In the genomic region with DNA sequence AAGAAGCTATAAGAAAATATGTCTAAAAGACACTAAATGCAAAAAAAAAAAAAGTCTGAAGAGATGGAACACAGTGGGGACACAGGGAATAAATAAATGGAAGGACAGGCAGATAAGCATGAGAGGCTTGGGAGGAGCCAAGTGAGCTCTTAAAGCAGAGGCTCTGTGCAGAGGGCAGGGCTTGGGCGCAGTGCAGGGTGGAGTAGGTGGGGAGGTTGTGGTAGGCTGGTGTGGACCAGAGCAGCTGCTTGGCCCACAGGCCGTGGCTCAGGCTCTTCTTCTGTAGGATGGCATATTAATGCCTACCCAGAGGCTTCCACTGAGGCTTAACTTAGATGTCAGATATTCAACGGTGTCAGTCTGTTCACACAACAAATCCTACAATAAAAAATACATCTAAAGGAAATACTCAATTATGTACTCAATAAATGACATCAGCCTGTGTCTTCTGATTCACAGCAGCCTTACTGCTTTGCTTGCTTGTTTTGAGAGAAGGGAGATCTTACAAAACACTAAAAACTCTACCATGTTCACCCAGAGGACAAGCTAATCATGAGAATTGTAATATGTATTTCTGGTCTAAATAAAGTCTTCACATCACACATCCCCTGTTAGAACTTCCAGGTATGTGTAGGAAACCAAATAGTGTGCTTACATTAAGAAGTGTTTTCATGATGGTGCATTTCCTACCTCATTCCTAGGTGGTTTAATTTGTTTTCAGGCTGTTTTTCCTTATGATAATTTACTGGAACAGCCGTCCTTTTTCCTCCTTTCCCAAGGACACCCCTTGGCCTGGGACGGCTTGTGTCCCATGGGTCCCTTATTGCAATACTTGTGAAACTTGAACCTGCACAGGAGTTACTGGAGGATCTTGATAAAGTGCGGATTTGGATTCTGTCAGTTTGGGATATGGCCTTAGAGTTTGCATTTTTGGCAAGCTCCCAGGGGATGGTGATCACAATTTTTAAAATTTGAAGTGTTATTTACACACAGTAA, we compare ENCODE assay signal across 1 cellular context.
TF ChIP-seq lines count a peak whose summit lies in the region.

No MANE protein-coding gene starts in this region.

TF ChIP-seq in HEK293, 187 proteins besides CTCF, POLR2A, EP300 and RAD21 (continued from another document):
- TF ChIP-seq KLF1 (tag by site-specific recombination; IDR thresholded peaks at IDR 0.05) (peak; percentile 64), SP3 (tag by site-specific recombination; IDR thresholded peaks at IDR 0.05) (peak; percentile 16; the same call in 1 of the 2 replicates), MZF1 (tag by site-specific recombination; IDR thresholded peaks at IDR 0.05; ENCODE audit: borderline replicate concordance) (peak; percentile 39; the same call in 1 of the 2 replicates), EGR2 (tag by site-specific recombination; IDR thresholded peaks at IDR 0.05; ENCODE audit: low read depth) (peak; percentile 40; the same call in 1 of the 2 replicates), ZNF777 (tag by site-specific recombination; IDR thresholded peaks at IDR 0.05; ENCODE audit: borderline replicate concordance) (no peak), KLF8 (tag by site-specific recombination; IDR thresholded peaks at IDR 0.05) (0 out of 2 replicates have a peak, but pooled peaks have one; percentile 19)
- TF ChIP-seq, protein P1, sequence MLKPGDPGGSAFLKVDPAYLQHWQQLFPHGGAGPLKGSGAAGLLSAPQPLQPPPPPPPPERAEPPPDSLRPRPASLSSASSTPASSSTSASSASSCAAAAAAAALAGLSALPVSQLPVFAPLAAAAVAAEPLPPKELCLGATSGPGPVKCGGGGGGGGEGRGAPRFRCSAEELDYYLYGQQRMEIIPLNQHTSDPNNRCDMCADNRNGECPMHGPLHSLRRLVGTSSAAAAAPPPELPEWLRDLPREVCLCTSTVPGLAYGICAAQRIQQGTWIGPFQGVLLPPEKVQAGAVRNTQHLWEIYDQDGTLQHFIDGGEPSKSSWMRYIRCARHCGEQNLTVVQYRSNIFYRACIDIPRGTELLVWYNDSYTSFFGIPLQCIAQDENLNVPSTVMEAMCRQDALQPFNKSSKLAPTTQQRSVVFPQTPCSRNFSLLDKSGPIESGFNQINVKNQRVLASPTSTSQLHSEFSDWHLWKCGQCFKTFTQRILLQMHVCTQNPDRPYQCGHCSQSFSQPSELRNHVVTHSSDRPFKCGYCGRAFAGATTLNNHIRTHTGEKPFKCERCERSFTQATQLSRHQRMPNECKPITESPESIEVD (tag by site-specific recombination; IDR thresholded peaks at IDR 0.05): peak; percentile 45; the same call in 1 of the 2 replicates
- TF ChIP-seq, protein P2, sequence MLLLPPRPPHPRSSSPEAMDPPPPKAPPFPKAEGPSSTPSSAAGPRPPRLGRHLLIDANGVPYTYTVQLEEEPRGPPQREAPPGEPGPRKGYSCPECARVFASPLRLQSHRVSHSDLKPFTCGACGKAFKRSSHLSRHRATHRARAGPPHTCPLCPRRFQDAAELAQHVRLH (tag by site-specific recombination; IDR thresholded peaks at IDR 0.05): no peak
- TF ChIP-seq, protein P3, sequence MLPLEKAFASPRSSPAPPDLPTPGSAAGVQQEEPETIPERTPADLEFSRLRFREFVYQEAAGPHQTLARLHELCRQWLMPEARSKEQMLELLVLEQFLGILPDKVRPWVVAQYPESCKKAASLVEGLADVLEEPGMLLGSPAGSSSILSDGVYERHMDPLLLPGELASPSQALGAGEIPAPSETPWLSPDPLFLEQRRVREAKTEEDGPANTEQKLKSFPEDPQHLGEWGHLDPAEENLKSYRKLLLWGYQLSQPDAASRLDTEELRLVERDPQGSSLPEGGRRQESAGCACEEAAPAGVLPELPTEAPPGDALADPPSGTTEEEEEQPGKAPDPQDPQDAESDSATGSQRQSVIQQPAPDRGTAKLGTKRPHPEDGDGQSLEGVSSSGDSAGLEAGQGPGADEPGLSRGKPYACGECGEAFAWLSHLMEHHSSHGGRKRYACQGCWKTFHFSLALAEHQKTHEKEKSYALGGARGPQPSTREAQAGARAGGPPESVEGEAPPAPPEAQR (tag by site-specific recombination; IDR thresholded peaks at IDR 0.05): no peak
